In genomic region chr21:41746744-41747006, GRCh38 we compare ENCODE assay signal across 15 cellular contexts. TPM values are rescaled to one million over a fixed set of nuclear protein-coding genes. Genes with fewer than 3 reads are reported as not detected.
DNase-seq lines count a peak whose midpoint lies in the region; ATAC-seq and TF ChIP-seq lines count a peak whose summit lies in the region.
"Had no signal": no experiment of that assay in that cellular context is flagged by ENCODE, and none has a peak within 500 bp of the region (broad histone marks: within the 10 kb centered on the region; RNA-seq: fewer than 3 reads in every experiment).

No MANE protein-coding gene starts in this region.

- intact Hi-C loops in posterior vena cava (cut with DNase I) (no loop called here), left colon (cut with DNase I, micrococcal nuclease) (no loop called here)

- no peak for TF ChIP-seq POLR2A in NB4 (IDR thresholded peaks at IDR 0.05; ENCODE audit: extremely low read depth, insufficient read length)

- H3K4me3 ChIP-seq in NB4 (ENCODE audit: low read depth, low read length), result no peak overlapping the region
- H3K4me3 ChIP-seq: GM23338 had no signal

- H3K27me3 Mint-ChIP-seq in activated naive CD4-positive, alpha-beta T cell treated with anti-CD3 and anti-CD28 coated beads, Interleukin-2, amount 50 U/mL, for 24 hours, result no peaks in the 10 kb centered on the region
- H3K27me3 Mint-ChIP-seq: CD4-positive, alpha-beta T cell had no signal

- peaks cover 2% of the 10 kb centered on the region for H3K36me3 Mint-ChIP-seq in activated naive CD4-positive, alpha-beta T cell treated with anti-CD3 and anti-CD28 coated beads, Interleukin-2, amount 50 U/mL, for 24 hours

- H3K4me1 Mint-ChIP-seq in activated naive CD4-positive, alpha-beta T cell treated with anti-CD3 and anti-CD28 coated beads, Interleukin-2, amount 50 U/mL, for 24 hours, result no peaks in the 10 kb centered on the region

- H3K9me3 Mint-ChIP-seq in activated naive CD4-positive, alpha-beta T cell treated with anti-CD3 and anti-CD28 coated beads, Interleukin-2, amount 50 U/mL, for 24 hours, result no peaks in the 10 kb centered on the region
- H3K9me3 Mint-ChIP-seq: CD4-positive, alpha-beta T cell; GM23338; H9 had no signal

- no peak overlapping the region for H3K4me3 Mint-ChIP-seq in activated naive CD4-positive, alpha-beta T cell treated with anti-CD3 and anti-CD28 coated beads, Interleukin-2, amount 50 U/mL, for 24 hours
- H3K4me3 Mint-ChIP-seq: CD4-positive, alpha-beta T cell; GM23338; H9 had no signal

- ATAC-seq in left colon (no peak), GM19023 (IDR thresholded peaks at IDR 0.05; ENCODE audit: unreplicated experiment) (no peak)

- no peak for TF ChIP-seq CTCF in NB4 (IDR thresholded peaks at IDR 0.05; ENCODE audit: low read depth, low read length)

- H3K27ac Mint-ChIP-seq in activated naive CD4-positive, alpha-beta T cell treated with anti-CD3 and anti-CD28 coated beads, Interleukin-2, amount 50 U/mL, for 24 hours, result peak overlapping the region; percentile 51
- H3K27ac Mint-ChIP-seq: CD4-positive, alpha-beta T cell; GM23338 had no signal

- DNase-seq in activated naive CD4-positive, alpha-beta T cell treated with Interleukin-2 at 50 U/mL for 16 hours, result no peak
- peak; percentile 28 for DNase-seq in NB4 (ENCODE audit: low read depth)
- DNase-seq in ecto neural progenitor cell (ENCODE audit: low spot score), result peak; percentile 38
- DNase-seq in posterior vena cava (ENCODE audit: low spot score), result peak; percentile 57
- no peak for DNase-seq in NCI-H2107 treated with DMSO at 0.1 percent for 48 hours (lab: John Stamatoyannopoulos, UW; ENCODE audit: unreplicated experiment)
- DNase-seq in left colon, result no peak
- DNase-seq: C1 segment of cervical spinal cord; Calu3; CD4-positive, alpha-beta T cell; DMS 273 treated with DMSO at 0.1 percent for 48 hours; H9 had no signal

RNA-seq across cellular contexts. Expression of gene RIPK4, which starts 20.2 kb away (rescaled TPM):
- total RNA-seq in posterior vena cava (1 to 10 TPM in 1 of 2 donors, under 1 TPM in 1; 0.69 to 1.0 TPM), left colon (10 to 100 TPM; 11.0 to 16.0 TPM)
- total RNA-seq: G401 had no signal

Comparison
In these comparisons a context has a peak if more than half of its experiments do, and no peak if none do; other contexts are left out.
1. DNase-seq: peak in NB4 (single experiment), ecto neural progenitor cell (single experiment) and posterior vena cava (single experiment); none in activated naive CD4-positive, alpha-beta T cell treated with Interleukin-2 at 50 U/mL for 16 hours (single experiment), NCI-H2107 treated with DMSO at 0.1 percent for 48 hours (single experiment) and left colon (0 of 2).
2. RNA of gene RIPK4, which starts 20.2 kb away (total RNA-seq): 11.0 to 16.0 TPM in left colon; 0.69 to 1.0 TPM in posterior vena cava; every median in the first group is over 4 times any median in the second.